Comparison of ENCODE assay signal across 28 cellular contexts in the genomic region with DNA sequence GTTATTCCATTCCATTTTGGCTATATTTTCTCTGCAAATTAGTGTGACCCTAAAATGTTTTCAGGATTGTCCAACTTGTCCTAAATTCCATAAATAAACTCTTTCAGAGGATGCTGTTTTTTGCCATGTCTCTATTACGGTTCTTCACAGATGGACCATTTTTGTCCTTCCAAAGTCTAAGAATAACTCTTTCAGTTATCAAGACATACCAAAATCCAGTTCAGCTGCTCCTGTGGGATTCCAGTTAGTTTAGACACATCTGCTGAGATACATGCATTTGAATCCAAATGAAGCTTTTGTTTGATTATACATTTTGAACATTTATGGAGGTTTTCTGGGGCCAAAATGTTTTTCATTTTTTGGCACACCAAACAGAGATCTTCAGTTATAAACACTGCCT.
"Had no signal": no experiment of that assay in that cellular context is flagged by ENCODE, and none has a peak within 500 bp of the region (broad histone marks: within the 10 kb centered on the region; RNA-seq: fewer than 3 reads in every experiment).

No MANE protein-coding gene starts in this region.

- H3K4me1 ChIP-seq: colonic mucosa, left lung, lower lobe of right lung had no signal

- H3K9ac ChIP-seq: neural progenitor cell, parathyroid adenoma had no signal

- H3K27me3 ChIP-seq: colonic mucosa, left lung, neural progenitor cell, transverse colon, upper lobe of right lung, uterus had no signal

- H3K27ac ChIP-seq: colonic mucosa, epithelial cell of prostate, left lung, lower lobe of right lung, neural progenitor cell, parathyroid adenoma, thoracic aorta, transverse colon, upper lobe of right lung had no signal

- H3K4me3 ChIP-seq: colonic mucosa, left lung, lower lobe of right lung, neural progenitor cell, thoracic aorta, transverse colon, upper lobe of right lung, uterus had no signal

- FAIRE-seq: small intestine had no signal

- H3K4me3 Mint-ChIP-seq: dendritic cell treated with granulocyte-macrophage colony-stimulating factor and Interleukin-4, amounts not matched to agents 40 ng/mL and 50 ng/mL, for 4 days; endodermal cell; immature natural killer cell; naive thymus-derived CD4-positive, alpha-beta T cell; nephron; neural progenitor cell; stimulated activated naive B cell treated with anti-CD40 and anti-IgM and Interleukin-4, amounts not matched to agents 10 μg/mL and 1 μg/mL and 100 μg/mL, for 72 hours; stimulated activated naive CD8-positive, alpha-beta T cell treated with anti-CD3 and anti-CD28 coated beads, Interleukin-15, Interleukin-2, amounts not matched to agents 100 ng/mL and 50 ng/mL, for 24 hours had no signal

- H3K27me3 Mint-ChIP-seq: dendritic cell treated with granulocyte-macrophage colony-stimulating factor and Interleukin-4, amounts not matched to agents 40 ng/mL and 50 ng/mL, for 4 days; naive thymus-derived CD4-positive, alpha-beta T cell; progenitor cell of endocrine pancreas; stimulated activated naive B cell treated with anti-CD40 and anti-IgM and Interleukin-4, amounts not matched to agents 10 μg/mL and 1 μg/mL and 100 μg/mL, for 72 hours; stimulated activated naive CD8-positive, alpha-beta T cell treated with anti-CD3 and anti-CD28 coated beads, Interleukin-15, Interleukin-2, amounts not matched to agents 100 ng/mL and 50 ng/mL, for 24 hours had no signal

- H3K36me3 ChIP-seq: colonic mucosa, neural progenitor cell, thoracic aorta, transverse colon, upper lobe of right lung, uterus had no signal

- DNase-seq: central memory CD4-positive, alpha-beta T cell; colonic mucosa; effector CD8-positive, alpha-beta T cell; endodermal cell; foreskin fibroblast; glutamatergic neuron; hypothalamus; immature natural killer cell; islet precursor cell; left lung; lower lobe of right lung; naive thymus-derived CD4-positive, alpha-beta T cell; small intestine; stimulated activated CD4-positive, alpha-beta T cell treated with anti-CD3 and anti-CD28 coated beads, Interleukin-15, amount 100 ng/mL, for 24 hours; stimulated activated CD4-positive, alpha-beta T cell treated with anti-CD3 and anti-CD28 coated beads, Interleukin-2, amount 100 ng/mL, for 48 hours; stimulated activated naive B cell treated with anti-CD40 and anti-IgM and Interleukin-4, amounts not matched to agents 10 μg/mL and 1 μg/mL and 100 μg/mL, for 72 hours; transverse colon; upper lobe of right lung; uterus had no signal

- H3K4me1 Mint-ChIP-seq: immature natural killer cell; neural progenitor cell; stimulated activated naive B cell treated with anti-CD40 and anti-IgM and Interleukin-4, amounts not matched to agents 10 μg/mL and 1 μg/mL and 100 μg/mL, for 72 hours had no signal

- ATAC-seq: esophagus mucosa; left lung; lower lobe of right lung; naive thymus-derived CD4-positive, alpha-beta T cell; stimulated activated naive B cell treated with anti-CD40 and anti-IgM and Interleukin-4, amounts not matched to agents 10 μg/mL and 1 μg/mL and 100 μg/mL, for 72 hours; upper lobe of right lung had no signal

- H3K9me3 ChIP-seq: colonic mucosa, left lung, lower lobe of right lung, thoracic aorta, transverse colon, upper lobe of right lung, uterus had no signal

- H3K27ac Mint-ChIP-seq: dendritic cell treated with granulocyte-macrophage colony-stimulating factor and Interleukin-4, amounts not matched to agents 40 ng/mL and 50 ng/mL, for 4 days; endodermal cell; naive thymus-derived CD4-positive, alpha-beta T cell; neural progenitor cell; progenitor cell of endocrine pancreas; stimulated activated naive B cell treated with anti-CD40 and anti-IgM and Interleukin-4, amounts not matched to agents 10 μg/mL and 1 μg/mL and 100 μg/mL, for 72 hours; stimulated activated naive CD8-positive, alpha-beta T cell treated with anti-CD3 and anti-CD28 coated beads, Interleukin-15, Interleukin-2, amounts not matched to agents 100 ng/mL and 50 ng/mL, for 24 hours had no signal
